Comparison of ENCODE assay signal across 17 cellular contexts in the genomic region with DNA sequence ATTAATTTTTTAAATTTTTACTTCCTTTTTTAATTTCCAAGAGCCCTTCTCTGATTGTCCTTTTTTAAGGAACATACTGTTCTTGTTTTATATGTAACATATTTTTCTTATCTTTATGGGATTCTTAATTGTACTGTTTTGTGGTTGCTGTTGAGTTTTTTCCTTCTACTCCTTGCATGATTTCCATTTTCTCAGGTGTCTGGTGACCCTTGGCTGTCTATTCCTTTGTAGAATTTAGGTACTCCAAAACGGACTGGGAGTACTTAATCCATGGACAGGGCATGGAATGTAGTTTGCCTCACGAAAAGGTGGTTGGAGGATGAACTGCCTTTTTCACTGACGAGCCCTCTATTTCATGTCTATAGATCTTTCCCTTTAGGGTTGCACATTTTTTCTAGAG.
"Had no signal": no experiment of that assay in that cellular context is flagged by ENCODE, and none has a peak within 500 bp of the region (broad histone marks: within the 10 kb centered on the region; RNA-seq: fewer than 3 reads in every experiment).

No MANE protein-coding gene starts in this region.

- ATAC-seq: gastrocnemius medialis; heart left ventricle; left lobe of liver; naive thymus-derived CD4-positive, alpha-beta T cell; right lobe of liver; stimulated activated naive B cell treated with anti-CD40 and anti-IgM and Interleukin-4, amounts not matched to agents 10 μg/mL and 1 μg/mL and 100 μg/mL, for 72 hours had no signal

- H3K4me1 ChIP-seq: gastrocnemius medialis, neural progenitor cell, parathyroid adenoma, right lobe of liver had no signal

- H3K4me3 ChIP-seq: gastrocnemius medialis, heart left ventricle, hepatocyte, lung, neural progenitor cell, right lobe of liver, thoracic aorta had no signal

- H2AFZ ChIP-seq: hepatocyte, neural progenitor cell, parathyroid adenoma had no signal

- H3K9me3 ChIP-seq: gastrocnemius medialis, heart left ventricle, right lobe of liver, thoracic aorta had no signal

- H3K36me3 ChIP-seq: gastrocnemius medialis, neural progenitor cell, thoracic aorta had no signal

- H3K4me2 ChIP-seq: hepatocyte, neural progenitor cell had no signal

- DNase-seq: cortex of kidney; foreskin fibroblast; gastrocnemius medialis; heart left ventricle; kidney; naive thymus-derived CD4-positive, alpha-beta T cell; right lobe of liver; small intestine; stimulated activated CD4-positive, alpha-beta T cell treated with anti-CD3 and anti-CD28 coated beads, Interleukin-15, amount 100 ng/mL, for 24 hours; stimulated activated CD4-positive, alpha-beta T cell treated with anti-CD3 and anti-CD28 coated beads, Interleukin-2, amount 100 ng/mL, for 48 hours; stimulated activated naive B cell treated with anti-CD40 and anti-IgM and Interleukin-4, amounts not matched to agents 10 μg/mL and 1 μg/mL and 100 μg/mL, for 72 hours had no signal

- H3K9ac ChIP-seq: neural progenitor cell, parathyroid adenoma had no signal

- FAIRE-seq: kidney, small intestine had no signal

- H3K27ac ChIP-seq: gastrocnemius medialis, heart left ventricle, hepatocyte, neural progenitor cell, parathyroid adenoma, right lobe of liver had no signal

- H3K27me3 ChIP-seq: gastrocnemius medialis, heart left ventricle, hepatocyte, neural progenitor cell, right lobe of liver had no signal
